ENCODE assay signal across 24 cellular contexts in the genomic region with DNA sequence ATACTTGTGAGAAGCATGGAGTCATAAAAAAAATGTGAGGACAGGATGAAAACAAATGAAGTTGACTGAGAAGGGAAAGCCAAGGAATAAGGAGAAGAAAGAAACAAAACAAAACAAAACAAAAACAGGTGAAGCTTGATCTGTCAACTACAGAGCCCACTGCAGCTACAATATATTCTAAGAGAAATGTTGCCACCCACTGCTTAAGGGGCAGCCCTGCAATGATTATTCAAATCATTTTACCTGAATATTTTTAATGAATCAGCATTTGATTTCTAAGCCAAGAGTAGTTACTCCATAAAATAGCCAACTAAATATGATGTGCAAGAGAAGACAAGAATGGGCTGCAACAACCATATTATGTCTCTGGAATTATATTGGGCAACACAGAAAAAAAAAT.
A peak's percentile ranks its signal among the peaks of the same experiment; 100 is the strongest.
DNase-seq lines count a peak whose midpoint lies in the region; ATAC-seq, FAIRE-seq and TF ChIP-seq lines count a peak whose summit lies in the region.
"Had no signal": no experiment of that assay in that cellular context is flagged by ENCODE, and none has a peak within 500 bp of the region (broad histone marks: within the 10 kb centered on the region; RNA-seq: fewer than 3 reads in every experiment).

No MANE protein-coding gene starts in this region.

- H3K4me2 ChIP-seq in KMS-11 (peak overlapping the region; percentile 22), K562 (ENCODE audit: insufficient read depth, low read length) (no peak overlapping the region)

- TF ChIP-seq POLR2A in K562 (conservative IDR thresholded peaks at IDR 0.05) = no peak
- TF ChIP-seq POLR2A in stomach (IDR thresholded peaks at IDR 0.05) = no peak

- H3K4me1 ChIP-seq in BE2C (no peaks in the 10 kb centered on the region), KMS-11 (ENCODE audit: low read depth, poor library complexity, severe bottlenecking) (peaks cover 8% of the 10 kb centered on the region), K562 (replicated peaks in 1 of 2; ENCODE audit: control insufficient read depth in 2 of 2, insufficient read depth in 2 of 2, low read length in 2 of 2) (no peaks in the 10 kb centered on the region), stomach (no peaks in the 10 kb centered on the region)
- H3K4me1 ChIP-seq: lower lobe of right lung, SJSA1, suprapubic skin, vagina had no signal

- TF ChIP-seq EP300 in K562 (IDR thresholded peaks at IDR 0.05; ENCODE audit: low read length) (no peak), stomach (IDR thresholded peaks at IDR 0.05) (no peak)

- peak overlapping the region; percentile 30 for H2AFZ ChIP-seq in KMS-11 (ENCODE audit: low read depth)
- H2AFZ ChIP-seq in K562 (ENCODE audit: low read depth, low read length) = 0 out of 2 replicates have a peak overlapping the region, but pooled peaks have one; percentile 9

- in situ Hi-C loops in K562 (cut with MboI) = no loop called here

- TF ChIP-seq CTCF in BE2C (IDR thresholded peaks at IDR 0.05; ENCODE audit: low read depth, low read length) (peak; percentile 43), KMS-11 (conservative IDR thresholded peaks at IDR 0.05; ENCODE audit: low read depth, low read length) (no peak), K562 (IDR thresholded peaks at IDR 0.05 in 2 of 3, conservative IDR thresholded peaks at IDR 0.05 in 1 of 3; ENCODE audit: insufficient read depth in 2 of 3, low read depth in 1 of 3, low read length in 3 of 3) (no peak), stomach (IDR thresholded peaks at IDR 0.05) (no peak)

- no peak for DNase-seq in BE2C
- no peak for DNase-seq in K562 (ENCODE audit: extremely low read depth in 1 of 4, low spot score in 3 of 4)
- DNase-seq in myocyte (ENCODE audit: low read depth) = peak; percentile 9
- DNase-seq in activated gamma-delta T cell treated with Interleukin-2 at 50 U/mL for 16 hours = no peak
- DNase-seq in superior temporal gyrus (ENCODE audit: extremely low spot score) = no peak
- no peak for DNase-seq in activated T-cell treated with anti-CD3 and anti-CD28 coated beads, Interleukin-2, amount 50 U/mL, for 48 hours
- no peak for DNase-seq in stomach
- DNase-seq: activated CD4-positive, alpha-beta memory T cell treated with anti-CD3 and anti-CD28 coated beads, Interleukin-2, amount 10 ng/mL, durations not matched to agents 7 days and 5 days; activated naive CD4-positive, alpha-beta T cell treated with Interleukin-2 at 50 U/mL for 16 hours; activated T-cell treated with anti-CD3 and anti-CD28 coated beads for 4 hours; amniotic stem cell; CD8-positive, alpha-beta T cell; DND-41; lower lobe of right lung; NCI-H1694; occipital lobe; PC-9; stimulated activated CD8-positive, alpha-beta memory T cell treated with anti-CD3 and anti-CD28 coated beads, Interleukin-4, amount 100 ng/mL, for 48 hours; T-helper 2 cell had no signal

- BruUV-seq in K562 (replicated peaks; lab: Mats Ljungman, UMichigan) = no TSS peak

- FAIRE-seq in K562 (lab: Jason Lieb, UNC) = no peak
- FAIRE-seq: HepG2 had no signal

- no peaks in the 10 kb centered on the region for H3K9me1 ChIP-seq in K562 (ENCODE audit: control insufficient read depth, insufficient read depth, low read length)

- intact Hi-C loops in K562 (cut with micrococcal nuclease) = no loop called here
- intact Hi-C loops in stomach (cut with DNase I; ENCODE audit: low total_unique reads) = no loop called here

- no peaks in the 10 kb centered on the region for H3K27me3 ChIP-seq in BE2C
- H3K27me3 ChIP-seq in KMS-11 (ENCODE audit: insufficient read depth, low read depth) = no peaks in the 10 kb centered on the region
- H3K27me3 ChIP-seq in K562 (ENCODE audit: control insufficient read depth in 2 of 2, insufficient read depth in 2 of 2, low read length in 2 of 2) = no peaks in the 10 kb centered on the region
- no peaks in the 10 kb centered on the region for H3K27me3 ChIP-seq in stomach
- H3K27me3 ChIP-seq: SJSA1, suprapubic skin, vagina had no signal

- no peak overlapping the region for H3K27ac ChIP-seq in KMS-11
- no peak overlapping the region for H3K27ac ChIP-seq in K562 (ENCODE audit: extremely low read depth, low read depth, low read length)
- H3K27ac ChIP-seq in stomach = no peak overlapping the region
- H3K27ac ChIP-seq: lower lobe of right lung, PC-9, SJSA1, suprapubic skin, vagina had no signal

- H3K4me3 ChIP-seq in BE2C (ENCODE audit: low read depth, low read length) (no peak overlapping the region), KMS-11 (IDR thresholded peaks at IDR 0.05; ENCODE audit: insufficient read depth, low read depth, low read length) (no peak overlapping the region), K562 (no peak overlapping the region), stomach (no peak overlapping the region)
- H3K4me3 ChIP-seq: lower lobe of right lung, PC-9, SJSA1, suprapubic skin, vagina had no signal

- no peak for TF ChIP-seq RAD21 in K562 (CRISPR knock-in tag; conservative IDR thresholded peaks at IDR 0.05 in 1 of 2, IDR thresholded peaks at IDR 0.05 in 1 of 2)

- no peak for ATAC-seq in K562
- ATAC-seq: CD8-positive, alpha-beta T cell; HepG2; lower lobe of right lung had no signal

- H4K20me1 ChIP-seq in KMS-11 (ENCODE audit: insufficient read depth) = no peaks in the 10 kb centered on the region
- H4K20me1 ChIP-seq in K562 (replicated peaks; ENCODE audit: control insufficient read depth, insufficient read depth, low read length) = no peaks in the 10 kb centered on the region

- no peaks in the 10 kb centered on the region for H3K79me2 ChIP-seq in KMS-11 (ENCODE audit: insufficient read depth, low read depth)
- H3K79me2 ChIP-seq in K562 (ENCODE audit: control insufficient read depth, insufficient read depth, low read length) = no peaks in the 10 kb centered on the region

- H3K9me3 ChIP-seq in BE2C (no peaks in the 10 kb centered on the region), K562 (replicated peaks; ENCODE audit: control insufficient read depth, insufficient read depth, low read depth, low read length) (no peaks in the 10 kb centered on the region), stomach (no peaks in the 10 kb centered on the region)
- H3K9me3 ChIP-seq: lower lobe of right lung, suprapubic skin, vagina had no signal

- H3K36me3 ChIP-seq in BE2C = no peaks in the 10 kb centered on the region
- no peaks in the 10 kb centered on the region for H3K36me3 ChIP-seq in KMS-11 (ENCODE audit: insufficient read depth)
- no peaks in the 10 kb centered on the region for H3K36me3 ChIP-seq in K562 (ENCODE audit: control insufficient read depth, insufficient read depth, low read length)
- H3K36me3 ChIP-seq in stomach = no peaks in the 10 kb centered on the region
- H3K36me3 ChIP-seq: lower lobe of right lung, SJSA1, suprapubic skin, vagina had no signal

- no peak overlapping the region for H3K9ac ChIP-seq in KMS-11
- no peak overlapping the region for H3K9ac ChIP-seq in K562 (ENCODE audit: insufficient read depth in 1 of 2, low read depth in 2 of 2, low read length in 2 of 2)

- CTCF ChIA-PET in K562 (lab: Yijun Ruan, JAX; ENCODE audit: low intra/inter-chr PET ratio) = no interaction called here

- POLR2A ChIA-PET in K562 (lab: Yijun Ruan, JAX) = no interaction called here

TF ChIP-seq in K562, 482 proteins besides CTCF, POLR2A, EP300 and RAD21:
- TF ChIP-seq ZNF12 (CRISPR knock-in tag; IDR thresholded peaks at IDR 0.05) (no peak), CSDE1 (IDR thresholded peaks at IDR 0.05) (no peak), MIER1 (IDR thresholded peaks at IDR 0.05; ENCODE audit: low read depth) (no peak), TEAD2 (tag; IDR thresholded peaks at IDR 0.05) (no peak), ZNF23 (CRISPR knock-in tag; IDR thresholded peaks at IDR 0.05) (no peak), MEIS2 (IDR thresholded peaks at IDR 0.05; ENCODE audit: partially characterized antibody) (no peak)
